Comparison of ENCODE assay signal across 22 cellular contexts in genomic region chr15:75654201-75654907, GRCh38. TPM values are rescaled to one million over a fixed set of nuclear protein-coding genes. Genes with fewer than 3 reads are reported as not detected.
DNase-seq lines count a peak whose midpoint lies in the region; ATAC-seq, FAIRE-seq and TF ChIP-seq lines count a peak whose summit lies in the region.
"Had no signal": no experiment of that assay in that cellular context is flagged by ENCODE, and none has a peak within 500 bp of the region (broad histone marks: within the 10 kb centered on the region; RNA-seq: fewer than 3 reads in every experiment).

No MANE protein-coding gene starts in this region.

- CTCF ChIA-PET in RWPE1 (lab: Yijun Ruan, JAX) (interaction anchor here (0.8 kb wide), 1 partner anchor 16 kb away, joined by 3 read pairs; no protein-coding TSS in a partner anchor), H1 (lab: Charles Lee; ENCODE audit: partially characterized antibody) (interaction anchor here (0.8 to 1.8 kb wide), 6 partner anchors 13 to 147 kb away, joined by 3 to 6 read pairs (median 4); partner anchors contain the start of genes PTPN9 and SNUPN)
- CTCF ChIA-PET in activated CD8-positive, alpha-beta memory T cell treated with anti-CD3 and anti-CD28 coated beads, Interleukin-2, amount 10 ng/mL, durations not matched to agents 7 days and 5 days (lab: Charles Lee): interaction anchor here (1.2 kb wide), 1 partner anchor 13 kb away, joined by 3 read pairs; no protein-coding TSS in a partner anchor

- no peaks in the 10 kb centered on the region for H3K36me3 Mint-ChIP-seq in activated T-helper 2 cell treated with anti-CD3 and anti-CD28 coated beads, Interferon-gamma antibody, Interleukin-2, Interleukin-4, amounts not matched to agents 10 μg/mL and 5 μg/mL and 100 μg/mL, durations not matched to agents 14 hours and 24 hours and 36 hours (ENCODE audit: low read depth)
- no peaks in the 10 kb centered on the region for H3K36me3 Mint-ChIP-seq in activated CD8-positive, alpha-beta memory T cell treated with anti-CD3 and anti-CD28 coated beads, Interleukin-2, amount 10 ng/mL, durations not matched to agents 7 days and 5 days

- H3K18ac ChIP-seq in H1 (ENCODE audit: extremely low read depth, low read length): no peak overlapping the region

- H3K36me3 ChIP-seq in H1 (ENCODE audit: control insufficient read depth in 2 of 4, insufficient read depth in 4 of 4, low read length in 3 of 4) (peaks cover 0 to 18% (median 0%) of the 10 kb centered on the region in 4 experiments; a peak in 3 of 8 replicates), osteoblast (ENCODE audit: insufficient read depth, low read length) (peaks cover 61% of the 10 kb centered on the region), vagina (peaks cover 0 to 14% of the 10 kb centered on the region in 2 donors)

- H3K27me3 ChIP-seq in H1 (replicated peaks in 1 of 4; ENCODE audit: control insufficient read depth in 3 of 4, extremely low read depth in 1 of 4, insufficient read depth in 3 of 4, low read length in 3 of 4): no peaks in the 10 kb centered on the region
- H3K27me3 ChIP-seq in osteoblast (ENCODE audit: insufficient read depth, low read length): no peaks in the 10 kb centered on the region
- H3K27me3 ChIP-seq in vagina: no peaks in the 10 kb centered on the region
- H3K27me3 ChIP-seq: SJCRH30 had no signal

- no peak overlapping the region for H2AK5ac ChIP-seq in H1 (ENCODE audit: low read depth, low read length)

- no peaks in the 10 kb centered on the region; the same call in 1 of the 2 replicates for H3K23me2 ChIP-seq in H1 (ENCODE audit: low read depth, low read length)

- H2BK120ac ChIP-seq in H1 (replicated peaks; ENCODE audit: low read depth, low read length): no peak overlapping the region

- H2BK20ac ChIP-seq in H1 (ENCODE audit: low read length): no peak overlapping the region

- no peak overlapping the region for H3K27ac Mint-ChIP-seq in activated T-helper 2 cell treated with anti-CD3 and anti-CD28 coated beads, Interferon-gamma antibody, Interleukin-2, Interleukin-4, amounts not matched to agents 10 μg/mL and 5 μg/mL and 100 μg/mL, durations not matched to agents 14 hours and 24 hours and 36 hours
- H3K27ac Mint-ChIP-seq in activated CD8-positive, alpha-beta memory T cell treated with anti-CD3 and anti-CD28 coated beads, Interleukin-2, amount 10 ng/mL, durations not matched to agents 7 days and 5 days: no peak overlapping the region
- H3K27ac Mint-ChIP-seq: CD4-positive, alpha-beta T cell had no signal

- no peak overlapping the region for H2BK12ac ChIP-seq in H1 (ENCODE audit: low read depth, low read length)

- FAIRE-seq in H1 (lab: Jason Lieb, UNC): no peak
- FAIRE-seq: GM12878 had no signal

- H3K4me1 ChIP-seq in H1 (replicated peaks in 1 of 4; ENCODE audit: control insufficient read depth in 3 of 4, insufficient read depth in 4 of 4, low read length in 3 of 4) (peaks cover 6 to 20% (median 13%) of the 10 kb centered on the region in 4 experiments), osteoblast (ENCODE audit: insufficient read depth, low read length) (peaks cover 36% of the 10 kb centered on the region), vagina (peaks cover 91% of the 10 kb centered on the region)

- H3K9me3 Mint-ChIP-seq in activated T-helper 2 cell treated with anti-CD3 and anti-CD28 coated beads, Interferon-gamma antibody, Interleukin-2, Interleukin-4, amounts not matched to agents 10 μg/mL and 5 μg/mL and 100 μg/mL, durations not matched to agents 14 hours and 24 hours and 36 hours: no peaks in the 10 kb centered on the region
- H3K9me3 Mint-ChIP-seq in activated CD8-positive, alpha-beta memory T cell treated with anti-CD3 and anti-CD28 coated beads, Interleukin-2, amount 10 ng/mL, durations not matched to agents 7 days and 5 days (ENCODE audit: low read depth): no peaks in the 10 kb centered on the region
- H3K9me3 Mint-ChIP-seq: CD4-positive, alpha-beta T cell had no signal

- no peak for TF ChIP-seq CTCF in RWPE1 (conservative IDR thresholded peaks at IDR 0.05; ENCODE audit: low read depth)
- no peak for TF ChIP-seq CTCF in H1 (IDR thresholded peaks at IDR 0.05; ENCODE audit: control extremely low read depth in 1 of 3, insufficient read depth in 1 of 3, low read depth in 1 of 3, low read length in 3 of 3)
- TF ChIP-seq CTCF in osteoblast (IDR thresholded peaks at IDR 0.05; ENCODE audit: extremely low read depth, low read depth, low read length): no peak
- no peak for TF ChIP-seq CTCF in vagina (IDR thresholded peaks at IDR 0.05)

- H3K9me3 ChIP-seq in H1 (ENCODE audit: insufficient read depth in 2 of 2, low read depth in 1 of 2, low read length in 1 of 2) (no peaks in the 10 kb centered on the region), osteoblast (ENCODE audit: low read depth, low read length) (no peaks in the 10 kb centered on the region), vagina (no peaks in the 10 kb centered on the region)
- H3K9me3 ChIP-seq: Caco-2, HAP-1, SJCRH30 had no signal

- no peak overlapping the region for H2BK15ac ChIP-seq in H1 (ENCODE audit: low read length)

- DNase-seq in RWPE1 (ENCODE audit: low spot score): no peak
- no peak for DNase-seq in H1 (ENCODE audit: low read depth in 1 of 2, low spot score in 2 of 2)
- peak; percentile 58 for DNase-seq in osteoblast (ENCODE audit: insufficient read length, low spot score, missing footprints)
- no peak for DNase-seq in vagina (ENCODE audit: extremely low spot score in 2 of 2)
- DNase-seq in activated T-helper 2 cell treated with anti-CD3 and anti-CD28 coated beads, Interferon-gamma antibody, Interleukin-2, Interleukin-4, amounts not matched to agents 10 μg/mL and 5 μg/mL and 100 μg/mL, durations not matched to agents 14 hours and 24 hours and 36 hours (ENCODE audit: low spot score): no peak
- DNase-seq in activated CD8-positive, alpha-beta memory T cell treated with anti-CD3 and anti-CD28 coated beads, Interleukin-2, amount 10 ng/mL, durations not matched to agents 7 days and 5 days: no peak
- no peak for DNase-seq in KG1 (lab: John Stamatoyannopoulos, UW)
- DNase-seq: Caco-2; CD4-positive, alpha-beta T cell; DMS 273 treated with DMSO at 0.1 percent for 48 hours; DMS79 treated with DMSO at 0.1 percent for 48 hours; GM23248; NCI-H1105; NCI-H146; NCI-H2029; NCI-H2227 treated with DMSO at 0.1 percent for 48 hours; NCI-H510A; SJCRH30 had no signal

- H3K4ac ChIP-seq in H1 (replicated peaks; ENCODE audit: insufficient read length, low read depth, low read length): no peak overlapping the region

- H3K14ac ChIP-seq in H1 (ENCODE audit: insufficient read length): no peak overlapping the region

- no peak for TF ChIP-seq RAD21 in H1 (IDR thresholded peaks at IDR 0.05 in 1 of 2, conservative IDR thresholded peaks at IDR 0.05 in 1 of 2; ENCODE audit: low read depth in 2 of 2, low read length in 2 of 2)

- H3K79me2 ChIP-seq in H1 (ENCODE audit: control insufficient read depth in 1 of 2, insufficient read depth in 2 of 2, low read length in 2 of 2) (peaks cover 0 to 61% of the 10 kb centered on the region in 2 experiments; a peak in 3 of 4 replicates), osteoblast (ENCODE audit: insufficient read depth, low read length) (peaks cover 100% of the 10 kb centered on the region)

- peaks cover 15% of the 10 kb centered on the region for H3K4me1 Mint-ChIP-seq in activated T-helper 2 cell treated with anti-CD3 and anti-CD28 coated beads, Interferon-gamma antibody, Interleukin-2, Interleukin-4, amounts not matched to agents 10 μg/mL and 5 μg/mL and 100 μg/mL, durations not matched to agents 14 hours and 24 hours and 36 hours (ENCODE audit: low read depth)
- peaks cover 16% of the 10 kb centered on the region for H3K4me1 Mint-ChIP-seq in activated CD8-positive, alpha-beta memory T cell treated with anti-CD3 and anti-CD28 coated beads, Interleukin-2, amount 10 ng/mL, durations not matched to agents 7 days and 5 days

- no peaks in the 10 kb centered on the region for H3K27me3 Mint-ChIP-seq in activated T-helper 2 cell treated with anti-CD3 and anti-CD28 coated beads, Interferon-gamma antibody, Interleukin-2, Interleukin-4, amounts not matched to agents 10 μg/mL and 5 μg/mL and 100 μg/mL, durations not matched to agents 14 hours and 24 hours and 36 hours (ENCODE audit: low read depth)
- H3K27me3 Mint-ChIP-seq in activated CD8-positive, alpha-beta memory T cell treated with anti-CD3 and anti-CD28 coated beads, Interleukin-2, amount 10 ng/mL, durations not matched to agents 7 days and 5 days: no peaks in the 10 kb centered on the region
- H3K27me3 Mint-ChIP-seq: CD4-positive, alpha-beta T cell had no signal

- peaks cover 14% of the 10 kb centered on the region for H3K79me1 ChIP-seq in H1 (ENCODE audit: low read depth, low read length)

- TF ChIP-seq POLR2A in H1 (IDR thresholded peaks at IDR 0.05; ENCODE audit: control extremely low read depth in 1 of 2, low read depth in 2 of 2, low read length in 2 of 2) (no peak), vagina (IDR thresholded peaks at IDR 0.05) (no peak)

- no peak overlapping the region for H3K4me3 Mint-ChIP-seq in activated T-helper 2 cell treated with anti-CD3 and anti-CD28 coated beads, Interferon-gamma antibody, Interleukin-2, Interleukin-4, amounts not matched to agents 10 μg/mL and 5 μg/mL and 100 μg/mL, durations not matched to agents 14 hours and 24 hours and 36 hours (ENCODE audit: low read depth)
- H3K4me3 Mint-ChIP-seq in activated CD8-positive, alpha-beta memory T cell treated with anti-CD3 and anti-CD28 coated beads, Interleukin-2, amount 10 ng/mL, durations not matched to agents 7 days and 5 days: no peak overlapping the region
- H3K4me3 Mint-ChIP-seq: CD4-positive, alpha-beta T cell had no signal

- H2BK5ac ChIP-seq in H1 (ENCODE audit: low read depth, low read length): no peak overlapping the region

- no peak for ATAC-seq in activated CD8-positive, alpha-beta memory T cell treated with anti-CD3 and anti-CD28 coated beads, Interleukin-2, amount 10 ng/mL, durations not matched to agents 7 days and 5 days
- ATAC-seq: GM12878 had no signal

- H3K56ac ChIP-seq in H1 (replicated peaks; ENCODE audit: insufficient read length, low read depth, low read length): no peak overlapping the region

- H3K4me3 ChIP-seq in H1 (ENCODE audit: extremely low read depth in 1 of 4, insufficient read depth in 2 of 4, low read depth in 3 of 4, low read length in 4 of 4): no peak overlapping the region
- no peak overlapping the region for H3K4me3 ChIP-seq in osteoblast (ENCODE audit: insufficient read depth, low read length)
- H3K4me3 ChIP-seq in vagina: no peak overlapping the region
- H3K4me3 ChIP-seq: GM12878, GM23248, HAP-1, SJCRH30 had no signal

- POLR2A ChIA-PET in RWPE1 (lab: Yijun Ruan, JAX; ENCODE audit: low non-redundant PET): interaction anchor here (0.8 kb wide), 1 partner anchor 262 kb away, joined by 3 read pairs; no protein-coding TSS in a partner anchor
- POLR2A ChIA-PET in H1 (lab: Charles Lee; ENCODE audit: partially characterized antibody): interaction anchor here (1.2 to 3.5 kb wide), 2 partner anchors 14 to 18 kb away, joined by 5 to 19 read pairs; partner anchors contain the start of gene IMP3

- no peak overlapping the region for H4K5ac ChIP-seq in H1 (ENCODE audit: insufficient read length, low read depth, low read length)

- H4K20me1 ChIP-seq in H1 (replicated peaks in 1 of 2; ENCODE audit: control insufficient read depth in 1 of 2, insufficient read depth in 2 of 2, low read length in 2 of 2) (peaks cover 7 to 30% of the 10 kb centered on the region in 2 experiments), osteoblast (ENCODE audit: insufficient read depth, low read length) (peaks cover 92% of the 10 kb centered on the region)

- H3K27ac ChIP-seq in RWPE1: peak overlapping the region; percentile 98
- no peak overlapping the region for H3K27ac ChIP-seq in H1 (ENCODE audit: low read depth, low read length)
- H3K27ac ChIP-seq in osteoblast (ENCODE audit: low read depth, low read length): no peak overlapping the region
- peak overlapping the region; percentile 93 for H3K27ac ChIP-seq in vagina
- H3K27ac ChIP-seq: GM23248, HL-60, KMS-11, SJCRH30 had no signal

- no peak overlapping the region for H4K8ac ChIP-seq in H1 (ENCODE audit: extremely low read depth, insufficient read depth, low read length)

- H4K91ac ChIP-seq in H1 (replicated peaks; ENCODE audit: insufficient read length, low read length): no peak overlapping the region

- no peak for TF ChIP-seq EP300 in H1 (IDR thresholded peaks at IDR 0.05; ENCODE audit: borderline replicate concordance in 1 of 2, low read depth in 2 of 2, low read length in 2 of 2)

- intact Hi-C loops in vagina (cut with DNase I): loop anchor here (10.0 kb wide), 1 partner anchor 200 kb away; the partner anchor contains the start of gene SIN3A
- intact Hi-C loops in activated T-helper 2 cell treated with anti-CD3 and anti-CD28 coated beads, Interferon-gamma antibody, Interleukin-2, Interleukin-4, amounts not matched to agents 10 μg/mL and 5 μg/mL and 100 μg/mL, durations not matched to agents 14 hours and 24 hours and 36 hours (cut with micrococcal nuclease): no loop called here

- H3K23ac ChIP-seq in H1 (ENCODE audit: insufficient read length): no peak overlapping the region

- H3K4me2 ChIP-seq in H1 (ENCODE audit: insufficient read depth in 1 of 2, low read depth in 2 of 2, low read length in 2 of 2): no peak overlapping the region
- H3K4me2 ChIP-seq in osteoblast (ENCODE audit: insufficient read depth, low read length): no peak overlapping the region
- H3K4me2 ChIP-seq: KMS-11 had no signal

- no peak overlapping the region for H3K9ac ChIP-seq in H1 (replicated peaks in 1 of 4; ENCODE audit: extremely low read depth in 1 of 4, low read depth in 3 of 4, low read length in 3 of 4)
- H3K9ac ChIP-seq: GM23248, KMS-11 had no signal

- WGBS in H1 (ENCODE audit: extremely low coverage in 1 of 2, insufficient coverage in 1 of 2, insufficient read length in 1 of 2, insufficient replicate concordance in 2 of 2, low coverage in 1 of 2, low lambda C conversion rate in 2 of 2, missing lambda C conversion rate in 1 of 2), 2 experiments: 61% methylated on average over 4 of the region's 4 CpGs; no CpG with 5 or more reads in 1 of the 2 experiments

- H2AFZ ChIP-seq in H1 (ENCODE audit: low read length) (no peak overlapping the region), osteoblast (ENCODE audit: low read length) (no peak overlapping the region)
- H2AFZ ChIP-seq: GM23248 had no signal

RNA-seq across cellular contexts. Expression of gene SNX33, which starts 6.6 kb away (rescaled TPM):
- total RNA-seq in H1 (2021; fragmentation: NEBNext Ultra II Directional; extraction: Animal tissue kit (Norgen Biotek cat#: 25700)): 22.9 and 24.8 TPM in 2 replicates
- polyA plus RNA-seq in H1 (2011; rRNA removed): 14.3 and 15.7 TPM in 2 replicates
- 11.5 TPM for polyA plus RNA-seq in H1 (2011; cell fraction: cytosol; rRNA removed)
- polyA plus RNA-seq in H1 (2011; cell fraction: nucleus; rRNA removed): 25.7 TPM
- polyA plus RNA-seq in H1 (2012, experiment 1 of 2): 17.5 to 20.7 TPM (median 18.6 TPM) in 4 replicates
- polyA plus RNA-seq in H1 (2012, experiment 2 of 2): 13.9 TPM
- polyA plus RNA-seq in H1 (2013, experiment 1 of 2): 10.5 TPM
- 11.4 TPM for polyA plus RNA-seq in H1 (2013, experiment 2 of 2)
- polyA minus RNA-seq in H1 (2011; rRNA and poly(A)+ RNA removed): 21.0 and 25.5 TPM in 2 replicates
- 17.4 TPM for polyA minus RNA-seq in H1 (2011; cell fraction: cytosol; rRNA and poly(A)+ RNA removed)
- 21.6 TPM for polyA minus RNA-seq in H1 (2011; cell fraction: nucleus; rRNA and poly(A)+ RNA removed)
- total RNA-seq in osteoblast (38.0 and 39.8 TPM in 2 replicates), vagina (23.6 TPM)
- total RNA-seq in activated T-helper 2 cell treated with anti-CD3 and anti-CD28 coated beads, Interferon-gamma antibody, Interleukin-2, Interleukin-4, amounts not matched to agents 10 μg/mL and 5 μg/mL and 100 μg/mL, durations not matched to agents 14 hours and 24 hours and 36 hours: 6.8 and 7.4 TPM in 2 replicates
- total RNA-seq in activated CD8-positive, alpha-beta memory T cell treated with anti-CD3 and anti-CD28 coated beads, Interleukin-2, amount 10 ng/mL, durations not matched to agents 7 days and 5 days: 1 to 10 TPM; 1.4 to 3.5 TPM

RNA-seq across cellular contexts. Expression of gene IMP3, which starts 14.3 kb away (rescaled TPM):
- 114 and 122 TPM in 2 replicates for total RNA-seq in H1 (2021; fragmentation: NEBNext Ultra II Directional; extraction: Animal tissue kit (Norgen Biotek cat#: 25700))
- 273 and 278 TPM in 2 replicates for polyA plus RNA-seq in H1 (2011; rRNA removed)
- 193 TPM for polyA plus RNA-seq in H1 (2011; cell fraction: cytosol; rRNA removed)
- 91.6 TPM for polyA plus RNA-seq in H1 (2011; cell fraction: nucleus; rRNA removed)
- polyA plus RNA-seq in H1 (2012, experiment 1 of 2): 105 to 122 TPM (median 110 TPM) in 4 replicates
- polyA plus RNA-seq in H1 (2012, experiment 2 of 2): 139 TPM
- polyA plus RNA-seq in H1 (2013, experiment 1 of 2): 117 TPM
- 117 TPM for polyA plus RNA-seq in H1 (2013, experiment 2 of 2)
- polyA minus RNA-seq in H1 (2011; rRNA and poly(A)+ RNA removed): 22.0 and 25.5 TPM in 2 replicates
- polyA minus RNA-seq in H1 (2011; cell fraction: cytosol; rRNA and poly(A)+ RNA removed): 48.7 TPM
- polyA minus RNA-seq in H1 (2011; cell fraction: nucleus; rRNA and poly(A)+ RNA removed): 73.3 TPM
- total RNA-seq in osteoblast (46.6 and 64.4 TPM in 2 replicates), vagina (109 TPM)
- 103 and 106 TPM in 2 replicates for total RNA-seq in activated T-helper 2 cell treated with anti-CD3 and anti-CD28 coated beads, Interferon-gamma antibody, Interleukin-2, Interleukin-4, amounts not matched to agents 10 μg/mL and 5 μg/mL and 100 μg/mL, durations not matched to agents 14 hours and 24 hours and 36 hours
- total RNA-seq in activated CD8-positive, alpha-beta memory T cell treated with anti-CD3 and anti-CD28 coated beads, Interleukin-2, amount 10 ng/mL, durations not matched to agents 7 days and 5 days: 100 to 1,000 TPM in 1 of 2 experiments, 10 to 100 TPM in 1; 84.0 to 109 TPM

RNA-seq across cellular contexts. Expression of gene SNUPN, which starts 28.8 kb away (rescaled TPM):
- total RNA-seq in H1 (2021; fragmentation: NEBNext Ultra II Directional; extraction: Animal tissue kit (Norgen Biotek cat#: 25700)): 26.2 and 28.2 TPM in 2 replicates
- polyA plus RNA-seq in H1 (2011; rRNA removed): 11.6 and 13.3 TPM in 2 replicates
- polyA plus RNA-seq in H1 (2011; cell fraction: cytosol; rRNA removed): 20.3 TPM
- polyA plus RNA-seq in H1 (2011; cell fraction: nucleus; rRNA removed): 10.2 TPM
- 20.2 to 23.4 TPM (median 22.0 TPM) in 4 replicates for polyA plus RNA-seq in H1 (2012, experiment 1 of 2)
- polyA plus RNA-seq in H1 (2012, experiment 2 of 2): 8.5 TPM
- 22.4 TPM for polyA plus RNA-seq in H1 (2013, experiment 1 of 2)
- 21.5 TPM for polyA plus RNA-seq in H1 (2013, experiment 2 of 2)
- polyA minus RNA-seq in H1 (2011; rRNA and poly(A)+ RNA removed): 14.8 and 20.1 TPM in 2 replicates
- 10.3 TPM for polyA minus RNA-seq in H1 (2011; cell fraction: cytosol; rRNA and poly(A)+ RNA removed)
- polyA minus RNA-seq in H1 (2011; cell fraction: nucleus; rRNA and poly(A)+ RNA removed): 15.0 TPM
- total RNA-seq in osteoblast: 30.4 and 30.9 TPM in 2 replicates
- 21.9 TPM for total RNA-seq in vagina
- total RNA-seq in activated T-helper 2 cell treated with anti-CD3 and anti-CD28 coated beads, Interferon-gamma antibody, Interleukin-2, Interleukin-4, amounts not matched to agents 10 μg/mL and 5 μg/mL and 100 μg/mL, durations not matched to agents 14 hours and 24 hours and 36 hours: 32.7 and 40.9 TPM in 2 replicates
- 10 to 100 TPM; 25.8 to 27.3 TPM for total RNA-seq in activated CD8-positive, alpha-beta memory T cell treated with anti-CD3 and anti-CD28 coated beads, Interleukin-2, amount 10 ng/mL, durations not matched to agents 7 days and 5 days

RNA-seq across cellular contexts. Expression of gene CSPG4, which starts 58.3 kb away (rescaled TPM):
- 3.0 and 3.2 TPM in 2 replicates for total RNA-seq in H1 (2021; fragmentation: NEBNext Ultra II Directional; extraction: Animal tissue kit (Norgen Biotek cat#: 25700))
- 1.4 and 1.9 TPM in 2 replicates for polyA plus RNA-seq in H1 (2011; rRNA removed)
- polyA plus RNA-seq in H1 (2011; cell fraction: cytosol; rRNA removed): 1.0 TPM
- polyA plus RNA-seq in H1 (2011; cell fraction: nucleus; rRNA removed): 4.7 TPM
- 1.5 to 3.6 TPM (median 2.6 TPM) in 4 replicates for polyA plus RNA-seq in H1 (2012, experiment 1 of 2)
- polyA plus RNA-seq in H1 (2012, experiment 2 of 2): 1.6 TPM
- polyA plus RNA-seq in H1 (2013, experiment 1 of 2): 3.1 TPM
- polyA plus RNA-seq in H1 (2013, experiment 2 of 2): 2.0 TPM
- 2.5 and 3.3 TPM in 2 replicates for polyA minus RNA-seq in H1 (2011; rRNA and poly(A)+ RNA removed)
- 2.3 TPM for polyA minus RNA-seq in H1 (2011; cell fraction: cytosol; rRNA and poly(A)+ RNA removed)
- polyA minus RNA-seq in H1 (2011; cell fraction: nucleus; rRNA and poly(A)+ RNA removed): 3.6 TPM
- total RNA-seq in osteoblast: 11.5 and 20.3 TPM in 2 replicates
- total RNA-seq in vagina: 23.1 TPM
- 0.02 TPM in 1 of 2 replicates, not detected in the other for total RNA-seq in activated T-helper 2 cell treated with anti-CD3 and anti-CD28 coated beads, Interferon-gamma antibody, Interleukin-2, Interleukin-4, amounts not matched to agents 10 μg/mL and 5 μg/mL and 100 μg/mL, durations not matched to agents 14 hours and 24 hours and 36 hours
- under 1 TPM in 1 of 2 experiments, not detected in 1; 0.07 TPM for total RNA-seq in activated CD8-positive, alpha-beta memory T cell treated with anti-CD3 and anti-CD28 coated beads, Interleukin-2, amount 10 ng/mL, durations not matched to agents 7 days and 5 days
- total RNA-seq: CD4-positive, alpha-beta T cell had no signal

Comparison
In these comparisons a context has a peak if more than half of its experiments do, and no peak if none do; other contexts are left out.
1. H3K27ac ChIP-seq: peak in RWPE1 (single experiment) and vagina (single experiment); none in H1 (single experiment) and osteoblast (single experiment).